25 cellular contexts compared by ENCODE assay signal in the genomic region with DNA sequence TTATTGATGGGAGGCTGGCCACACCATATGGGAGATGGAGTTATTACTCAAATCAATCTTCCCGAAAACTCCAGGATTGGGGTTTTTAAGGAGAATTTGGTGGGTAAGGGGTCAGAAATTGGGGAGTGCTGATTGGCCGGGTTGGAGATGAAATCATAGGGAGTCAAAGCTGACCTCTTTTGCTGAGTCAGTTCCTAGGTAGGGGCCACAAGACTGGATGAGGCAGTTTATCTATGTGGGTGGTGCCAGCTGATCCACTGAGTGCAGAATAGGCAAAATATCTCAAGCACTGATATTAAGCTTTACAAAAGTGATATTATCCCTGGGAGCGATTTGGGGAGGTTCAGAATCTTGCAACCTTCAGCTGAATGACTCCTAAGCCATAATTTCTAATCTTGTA.
DNase-seq lines count a peak whose midpoint lies in the region; ATAC-seq, FAIRE-seq and TF ChIP-seq lines count a peak whose summit lies in the region.
"Had no signal": no experiment of that assay in that cellular context is flagged by ENCODE, and none has a peak within 500 bp of the region (broad histone marks: within the 10 kb centered on the region; RNA-seq: fewer than 3 reads in every experiment).

No MANE protein-coding gene starts in this region.

- H4K8ac ChIP-seq in trophoblast cell (ENCODE audit: low read depth, low read length) = no peak overlapping the region

- no peak overlapping the region for H3K4me2 ChIP-seq in HepG2 (ENCODE audit: low read depth, low read length)
- H3K4me2 ChIP-seq in trophoblast cell (ENCODE audit: low read length) = no peak overlapping the region
- H3K4me2 ChIP-seq: BLaER1 had no signal

- POLR2A ChIA-PET in HepG2 (lab: Yijun Ruan, JAX) = no interaction called here

- no peak for TF ChIP-seq RAD21 in HepG2 (CRISPR knock-in tag; IDR thresholded peaks at IDR 0.05)

- H3K9ac ChIP-seq in HepG2 (ENCODE audit: insufficient read depth, low read depth, low read length) (no peak overlapping the region), SK-N-MC (ENCODE audit: insufficient read length) (no peak overlapping the region), trophoblast cell (ENCODE audit: low read length) (no peak overlapping the region)
- H3K9ac ChIP-seq: BLaER1 had no signal

- H2BK5ac ChIP-seq in trophoblast cell (ENCODE audit: low read depth, low read length, poor library complexity) = no peak overlapping the region

- H4K20me1 ChIP-seq in HepG2 (ENCODE audit: insufficient read depth, low read length) = no peaks in the 10 kb centered on the region
- H4K20me1 ChIP-seq: BLaER1 had no signal

- H3K18ac ChIP-seq in trophoblast cell (ENCODE audit: low read length) = no peak overlapping the region

- H3K36me3 ChIP-seq in HepG2 (replicated peaks in 1 of 2; ENCODE audit: control insufficient read depth in 1 of 2, insufficient read depth in 2 of 2, low read length in 2 of 2) (no peaks in the 10 kb centered on the region), right lobe of liver (no peaks in the 10 kb centered on the region), SK-N-MC (ENCODE audit: insufficient read depth, low read length) (no peaks in the 10 kb centered on the region), trophoblast cell (ENCODE audit: control insufficient read depth in 1 of 2, insufficient read depth in 2 of 2, low read length in 2 of 2) (no peaks in the 10 kb centered on the region)
- H3K36me3 ChIP-seq: BE2C, BLaER1 had no signal

- in situ Hi-C loops in HepG2 (cut with HindIII; ENCODE audit: extremely low pct_ligation_motif_present, low pct_unique_long_range_greater_than_20kb) = no loop called here

- no peaks in the 10 kb centered on the region; the same call in 1 of the 2 replicates for H3K9me3 ChIP-seq in HepG2 (ENCODE audit: low read length)
- no peaks in the 10 kb centered on the region for H3K9me3 ChIP-seq in right lobe of liver
- H3K9me3 ChIP-seq in SK-N-MC (ENCODE audit: low read depth, low read length) = no peaks in the 10 kb centered on the region
- H3K9me3 ChIP-seq in trophoblast cell (ENCODE audit: insufficient read depth, low read depth, low read length) = peaks cover 1% of the 10 kb centered on the region
- H3K9me3 ChIP-seq: BE2C had no signal

- H3K14ac ChIP-seq in trophoblast cell (ENCODE audit: low read length) = no peak overlapping the region

- ATAC-seq in HepG2 (no peak), right lobe of liver (no peak), esophagus mucosa (peak; percentile 61)
- ATAC-seq: GM12878 had no signal

- no peak overlapping the region for H2BK12ac ChIP-seq in trophoblast cell (ENCODE audit: low read length)

- BruUV-seq in HepG2 (replicated peaks; lab: Mats Ljungman, UMichigan) = no TSS peak

- no peak overlapping the region for H3K4ac ChIP-seq in trophoblast cell (ENCODE audit: low read depth, low read length)

- no peak overlapping the region for H4K12ac ChIP-seq in trophoblast cell (ENCODE audit: low read depth, low read length)

- 34% methylated on average over 3 of the region's 3 CpGs for WGBS in HepG2 (ENCODE audit: low lambda C conversion rate)
- 74% methylated on average over 3 of the region's 3 CpGs for WGBS in right lobe of liver (ENCODE audit: insufficient coverage, low coverage, low lambda C conversion rate, missing lambda C conversion rate)
- no CpG with 5 or more reads among the region's 3 CpGs for WGBS in trophoblast cell (ENCODE audit: extremely low coverage, insufficient coverage, insufficient read length)

- no peak overlapping the region for H2AK5ac ChIP-seq in trophoblast cell (ENCODE audit: low read length)

- H3K27me3 ChIP-seq in HepG2 (ENCODE audit: control insufficient read depth in 1 of 2, insufficient read depth in 2 of 2, low read length in 2 of 2) (no peaks in the 10 kb centered on the region), right lobe of liver (no peaks in the 10 kb centered on the region), trophoblast cell (ENCODE audit: insufficient read depth, low read length) (no peaks in the 10 kb centered on the region)
- H3K27me3 ChIP-seq: BE2C, BLaER1 had no signal

- H2AFZ ChIP-seq in HepG2 (ENCODE audit: low read length) = no peak overlapping the region
- H2AFZ ChIP-seq in trophoblast cell (ENCODE audit: insufficient read depth, low read length, poor library complexity) = no peak overlapping the region

- H3K79me1 ChIP-seq in trophoblast cell (ENCODE audit: low read length) = no peaks in the 10 kb centered on the region

- FAIRE-seq in HepG2 (lab: Jason Lieb, UNC) = no peak
- FAIRE-seq: GM12892, GM18507 had no signal

- H3K79me2 ChIP-seq in HepG2 (ENCODE audit: insufficient read depth, low read length) (no peaks in the 10 kb centered on the region), trophoblast cell (ENCODE audit: control insufficient read depth, insufficient read depth, low read length, poor library complexity) (no peaks in the 10 kb centered on the region)

- H3K27ac ChIP-seq in HepG2 (ENCODE audit: extremely low read length, insufficient read depth, low read length) (no peak overlapping the region), right lobe of liver (no peak overlapping the region), SK-N-MC (peak overlapping the region; percentile 81), trophoblast cell (ENCODE audit: low read depth, low read length) (no peak overlapping the region)
- H3K27ac ChIP-seq: 22Rv1, BLaER1 had no signal

- H3K4me1 ChIP-seq in HepG2 (ENCODE audit: insufficient read depth, low read length) = no peaks in the 10 kb centered on the region
- peaks cover 0 to 10% (median 0%) of the 10 kb centered on the region in 4 donors for H3K4me1 ChIP-seq in right lobe of liver
- H3K4me1 ChIP-seq in trophoblast cell (ENCODE audit: control insufficient read depth in 1 of 2, insufficient read depth in 2 of 2, low read length in 2 of 2) = no peaks in the 10 kb centered on the region
- H3K4me1 ChIP-seq: BE2C, BLaER1 had no signal

- CTCF ChIA-PET in HepG2 (lab: Yijun Ruan, JAX; ENCODE audit: low intra/inter-chr PET ratio, low total read pairs) = no interaction called here

- H3K4me3 ChIP-seq in HepG2 (replicated peaks in 1 of 3; ENCODE audit: insufficient read depth in 1 of 3, low read depth in 2 of 3, low read length in 3 of 3) (no peak overlapping the region), right lobe of liver (no peak overlapping the region), SK-N-MC (no peak overlapping the region), trophoblast cell (ENCODE audit: low read depth, low read length) (no peak overlapping the region)
- H3K4me3 ChIP-seq: BLaER1, GM12878 had no signal

- TF ChIP-seq CTCF in HepG2 (CRISPR knock-in tag; IDR thresholded peaks at IDR 0.05) = no peak
- no peak for TF ChIP-seq CTCF in right lobe of liver (IDR thresholded peaks at IDR 0.05)

- H4K91ac ChIP-seq in trophoblast cell (ENCODE audit: low read depth, low read length) = no peak overlapping the region

- no peak overlapping the region for H2BK120ac ChIP-seq in trophoblast cell (ENCODE audit: insufficient read depth, low read length, poor library complexity)

- no peak for TF ChIP-seq EP300 in HepG2 (IDR thresholded peaks at IDR 0.05; ENCODE audit: low read depth in 2 of 2, low read length in 2 of 2)
- TF ChIP-seq EP300 in HepG2 (CRISPR knock-in tag; IDR thresholded peaks at IDR 0.05; ENCODE audit: borderline replicate concordance) = no peak

- TF ChIP-seq POLR2A in HepG2 (IDR thresholded peaks at IDR 0.05; ENCODE audit: insufficient read depth in 1 of 2, low read depth in 2 of 2, low read length in 2 of 2) (no peak), right lobe of liver (IDR thresholded peaks at IDR 0.05) (no peak)

- no peak overlapping the region for H3K23ac ChIP-seq in trophoblast cell (ENCODE audit: low read length)

- intact Hi-C loops in HepG2 (cut with micrococcal nuclease; ENCODE audit: unreplicated experiment) = no loop called here
- intact Hi-C loops in right lobe of liver (cut with DNase I) = no loop called here

- DNase-seq in HepG2 (ENCODE audit: low spot score) (no peak), right lobe of liver (no peak), SK-N-MC (ENCODE audit: low read depth, low spot score) (no peak), trophoblast cell (no peak)
- DNase-seq in activated CD4-positive, alpha-beta T cell treated with anti-CD3 and anti-CD28 coated beads, Interleukin-2, amount 50 U/mL, for 1 hour = no peak
- DNase-seq: ACHN; BE2C; C1 segment of cervical spinal cord; CD4-positive, alpha-beta memory T cell; CD4-positive, CD25-positive, alpha-beta regulatory T cell; CD8-positive, alpha-beta memory T cell; COR-L47; DMS 273 treated with DMSO at 0.1 percent for 48 hours; DMS153; DMS53; DMS79; DND-41; EL; GDM1 had no signal

TF ChIP-seq in HepG2, 621 proteins besides CTCF, POLR2A, EP300 and RAD21 (continues in another document):
- TF ChIP-seq IKZF1 (IDR thresholded peaks at IDR 0.05) = no peak
- TF ChIP-seq, protein P1, sequence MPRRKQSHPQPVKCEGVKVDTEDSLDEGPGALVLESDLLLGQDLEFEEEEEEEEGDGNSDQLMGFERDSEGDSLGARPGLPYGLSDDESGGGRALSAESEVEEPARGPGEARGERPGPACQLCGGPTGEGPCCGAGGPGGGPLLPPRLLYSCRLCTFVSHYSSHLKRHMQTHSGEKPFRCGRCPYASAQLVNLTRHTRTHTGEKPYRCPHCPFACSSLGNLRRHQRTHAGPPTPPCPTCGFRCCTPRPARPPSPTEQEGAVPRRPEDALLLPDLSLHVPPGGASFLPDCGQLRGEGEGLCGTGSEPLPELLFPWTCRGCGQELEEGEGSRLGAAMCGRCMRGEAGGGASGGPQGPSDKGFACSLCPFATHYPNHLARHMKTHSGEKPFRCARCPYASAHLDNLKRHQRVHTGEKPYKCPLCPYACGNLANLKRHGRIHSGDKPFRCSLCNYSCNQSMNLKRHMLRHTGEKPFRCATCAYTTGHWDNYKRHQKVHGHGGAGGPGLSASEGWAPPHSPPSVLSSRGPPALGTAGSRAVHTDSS (CRISPR knock-in tag; conservative IDR thresholded peaks at IDR 0.05) = no peak
- TF ChIP-seq ZSCAN31 (CRISPR knock-in tag; IDR thresholded peaks at IDR 0.05; ENCODE audit: low read depth) = no peak
- no peak for TF ChIP-seq ZNF772 (CRISPR knock-in tag; IDR thresholded peaks at IDR 0.05)
- TF ChIP-seq, protein P2, sequence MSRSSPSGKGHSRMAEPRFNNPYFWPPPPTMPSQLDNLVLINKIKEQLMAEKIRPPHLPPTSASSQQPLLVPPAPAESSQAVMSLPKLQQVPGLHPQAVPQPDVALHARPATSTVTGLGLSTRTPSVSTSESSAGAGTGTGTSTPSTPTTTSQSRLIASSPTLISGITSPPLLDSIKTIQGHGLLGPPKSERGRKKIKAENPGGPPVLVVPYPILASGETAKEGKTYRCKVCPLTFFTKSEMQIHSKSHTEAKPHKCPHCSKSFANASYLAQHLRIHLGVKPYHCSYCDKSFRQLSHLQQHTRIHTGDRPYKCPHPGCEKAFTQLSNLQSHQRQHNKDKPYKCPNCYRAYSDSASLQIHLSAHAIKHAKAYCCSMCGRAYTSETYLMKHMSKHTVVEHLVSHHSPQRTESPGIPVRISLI (CRISPR knock-in tag; IDR thresholded peaks at IDR 0.05; ENCODE audit: borderline replicate concordance) = no peak
